Comparison of ENCODE assay signal across 1 cellular context in the genomic region with DNA sequence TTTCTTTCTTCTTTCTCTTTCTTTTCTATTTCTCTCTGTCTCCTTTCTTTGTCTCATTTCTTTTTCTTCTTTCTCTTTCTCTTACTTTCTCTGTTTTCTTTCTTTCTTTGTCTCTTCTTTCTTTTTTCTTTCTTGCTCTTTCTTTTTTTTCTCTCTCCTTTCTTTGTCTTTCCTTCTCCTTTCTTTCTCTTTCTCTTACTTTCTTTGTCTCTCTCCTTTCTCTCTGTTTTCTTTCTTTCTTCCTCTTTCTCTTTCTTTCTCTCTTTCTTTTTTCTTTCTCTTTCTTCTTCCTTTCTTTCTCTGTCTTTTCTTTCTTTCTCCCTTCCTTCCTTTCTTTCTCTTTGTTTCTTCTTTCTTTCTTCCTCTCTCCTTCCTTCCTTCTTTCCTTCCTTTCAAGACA.
TF ChIP-seq lines count a peak whose summit lies in the region.

No MANE protein-coding gene starts in this region.

TF ChIP-seq in GM12878, 131 proteins besides CTCF, POLR2A, EP300 and RAD21 (continued from another document):
- TF ChIP-seq CHD1 (IDR thresholded peaks at IDR 0.05; ENCODE audit: low read depth, low read length) (no peak), IKZF2 (IDR thresholded peaks at IDR 0.05) (no peak), CREB1 (IDR thresholded peaks at IDR 0.05; ENCODE audit: low read depth) (no peak)
- TF ChIP-seq, protein P1, sequence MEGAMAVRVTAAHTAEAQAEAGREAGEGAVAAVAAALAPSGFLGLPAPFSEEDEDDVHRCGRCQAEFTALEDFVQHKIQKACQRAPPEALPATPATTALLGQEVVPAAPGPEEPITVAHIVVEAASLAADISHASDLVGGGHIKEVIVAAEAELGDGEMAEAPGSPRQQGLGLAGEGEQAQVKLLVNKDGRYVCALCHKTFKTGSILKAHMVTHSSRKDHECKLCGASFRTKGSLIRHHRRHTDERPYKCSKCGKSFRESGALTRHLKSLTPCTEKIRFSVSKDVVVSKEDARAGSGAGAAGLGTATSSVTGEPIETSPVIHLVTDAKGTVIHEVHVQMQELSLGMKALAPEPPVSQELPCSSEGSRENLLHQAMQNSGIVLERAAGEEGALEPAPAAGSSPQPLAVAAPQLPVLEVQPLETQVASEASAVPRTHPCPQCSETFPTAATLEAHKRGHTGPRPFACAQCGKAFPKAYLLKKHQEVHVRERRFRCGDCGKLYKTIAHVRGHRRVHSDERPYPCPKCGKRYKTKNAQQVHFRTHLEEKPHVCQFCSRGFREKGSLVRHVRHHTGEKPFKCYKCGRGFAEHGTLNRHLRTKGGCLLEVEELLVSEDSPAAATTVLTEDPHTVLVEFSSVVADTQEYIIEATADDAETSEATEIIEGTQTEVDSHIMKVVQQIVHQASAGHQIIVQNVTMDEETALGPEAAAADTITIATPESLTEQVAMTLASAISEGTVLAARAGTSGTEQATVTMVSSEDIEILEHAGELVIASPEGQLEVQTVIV (IDR thresholded peaks at IDR 0.05; ENCODE audit: borderline replicate concordance, partially characterized antibody) = no peak
TF ChIP-seq in GM12878: peak in this region for 1.
